Comparison of ENCODE assay signal across 13 cellular contexts in genomic region chr6:34072727-34073126, GRCh38.
DNase-seq lines count a peak whose midpoint lies in the region; ATAC-seq, FAIRE-seq and TF ChIP-seq lines count a peak whose summit lies in the region.
"Had no signal": no experiment of that assay in that cellular context is flagged by ENCODE, and none has a peak within 500 bp of the region (broad histone marks: within the 10 kb centered on the region; RNA-seq: fewer than 3 reads in every experiment).

No MANE protein-coding gene starts in this region.

- no peaks in the 10 kb centered on the region for H3K9me3 ChIP-seq in IMR-90 (ENCODE audit: control insufficient read depth, insufficient read depth, low read length)
- H3K9me3 ChIP-seq in trophoblast cell (ENCODE audit: insufficient read depth, low read depth, low read length): peaks cover 17% of the 10 kb centered on the region

- H3K4me1 ChIP-seq in IMR-90 (ENCODE audit: control insufficient read depth, insufficient read depth, low read length): no peaks in the 10 kb centered on the region
- peaks cover 0 to 2% of the 10 kb centered on the region in 2 experiments for H3K4me1 ChIP-seq in trophoblast cell (ENCODE audit: control insufficient read depth in 1 of 2, insufficient read depth in 2 of 2, low read length in 2 of 2)

- H3K4me2 ChIP-seq in IMR-90 (ENCODE audit: low read depth, low read length): no peak overlapping the region
- H3K4me2 ChIP-seq in trophoblast cell (ENCODE audit: low read length): no peak overlapping the region
- H3K4me2 ChIP-seq: BLaER1 treated with 17β-estradiol and CSF1 and Interleukin-3, amounts not matched to agents 10 nM and 100 nM had no signal

- H3K23ac ChIP-seq in IMR-90 (ENCODE audit: low read depth, low read length) (no peak overlapping the region), trophoblast cell (ENCODE audit: low read length) (peak overlapping the region; percentile 34)

- H3K14ac ChIP-seq in IMR-90 (replicated peaks; ENCODE audit: low read depth, low read length): no peak overlapping the region
- H3K14ac ChIP-seq in trophoblast cell (ENCODE audit: low read length): no peak overlapping the region

- H3K4me3 ChIP-seq in IMR-90 (ENCODE audit: insufficient read depth, low read depth, low read length): no peak overlapping the region
- no peak overlapping the region for H3K4me3 ChIP-seq in bronchial epithelial cell (ENCODE audit: low read depth, low read length)
- H3K4me3 ChIP-seq in trophoblast cell (ENCODE audit: low read depth, low read length): peak overlapping the region; percentile 59
- H3K4me3 ChIP-seq: BLaER1 treated with 17β-estradiol and CSF1 and Interleukin-3, amounts not matched to agents 10 nM and 100 nM had no signal

- H3K27me3 ChIP-seq in IMR-90 (ENCODE audit: control insufficient read depth, insufficient read depth, low read length) (peaks cover 28% of the 10 kb centered on the region; the same call in 1 of the 2 replicates), bronchial epithelial cell (ENCODE audit: control insufficient read depth, insufficient read depth, low read length) (no peaks in the 10 kb centered on the region), trophoblast cell (ENCODE audit: insufficient read depth, low read length) (no peaks in the 10 kb centered on the region)
- H3K27me3 ChIP-seq: BLaER1 treated with 17β-estradiol and CSF1 and Interleukin-3, amounts not matched to agents 10 nM and 100 nM had no signal

- H2AFZ ChIP-seq in IMR-90 (replicated peaks; ENCODE audit: low read length, poor library complexity) (no peak overlapping the region), trophoblast cell (ENCODE audit: insufficient read depth, low read length, poor library complexity) (no peak overlapping the region)

- TF ChIP-seq RAD21 in IMR-90 (IDR thresholded peaks at IDR 0.05; ENCODE audit: low read length): no peak

- in situ Hi-C loops in IMR-90 (cut with MboI; ENCODE audit: low sequenced_read_pairs): no loop called here

- no peak overlapping the region for H2BK20ac ChIP-seq in IMR-90 (ENCODE audit: low read depth, low read length)

- H3K36me3 ChIP-seq in IMR-90 (ENCODE audit: control insufficient read depth, insufficient read depth, low read length) (no peaks in the 10 kb centered on the region), bronchial epithelial cell (ENCODE audit: control insufficient read depth, insufficient read depth, low read length) (no peaks in the 10 kb centered on the region), trophoblast cell (ENCODE audit: control insufficient read depth in 1 of 2, insufficient read depth in 2 of 2, low read length in 2 of 2) (no peaks in the 10 kb centered on the region)
- H3K36me3 ChIP-seq: BLaER1 treated with 17β-estradiol and CSF1 and Interleukin-3, amounts not matched to agents 10 nM and 100 nM had no signal

- no peak overlapping the region for H4K12ac ChIP-seq in trophoblast cell (ENCODE audit: low read depth, low read length)

- FAIRE-seq in GM12891 (lab: Jason Lieb, UNC) (peak; percentile 98), bronchial epithelial cell (lab: Jason Lieb, UNC) (peak; percentile 100)
- FAIRE-seq: H54 had no signal

- H2BK12ac ChIP-seq in trophoblast cell (ENCODE audit: low read length): no peak overlapping the region

- peak overlapping the region; percentile 84 for H2BK5ac ChIP-seq in IMR-90 (ENCODE audit: low read depth, low read length, poor library complexity, severe bottlenecking)
- H2BK5ac ChIP-seq in trophoblast cell (ENCODE audit: low read depth, low read length, poor library complexity): no peak overlapping the region

- H2AK5ac ChIP-seq in IMR-90 (ENCODE audit: low read depth, low read length) (no peak overlapping the region), trophoblast cell (ENCODE audit: low read length) (no peak overlapping the region)

- no peaks in the 10 kb centered on the region for H3K79me1 ChIP-seq in IMR-90 (ENCODE audit: low read depth in 1 of 2, low read length in 2 of 2)
- no peaks in the 10 kb centered on the region for H3K79me1 ChIP-seq in trophoblast cell (ENCODE audit: low read length)

- dilution Hi-C loops in IMR-90 (cut with HindIII; ENCODE audit: low sequenced_read_pairs, unreplicated experiment): no loop called here

- H4K8ac ChIP-seq in IMR-90 (ENCODE audit: low read depth in 2 of 2, low read length in 2 of 2) (no peak overlapping the region), trophoblast cell (ENCODE audit: low read depth, low read length) (no peak overlapping the region)

- H3K9me1 ChIP-seq in IMR-90 (ENCODE audit: insufficient read depth, low read length): peaks cover 10% of the 10 kb centered on the region

- H3K18ac ChIP-seq in IMR-90 (ENCODE audit: low read depth, low read length): no peak overlapping the region
- H3K18ac ChIP-seq in trophoblast cell (ENCODE audit: low read length): no peak overlapping the region

- no peak overlapping the region for H2AK9ac ChIP-seq in IMR-90 (replicated peaks; ENCODE audit: low read depth, low read length, poor library complexity)

- H3K79me2 ChIP-seq in trophoblast cell (ENCODE audit: control insufficient read depth, insufficient read depth, low read length, poor library complexity): no peaks in the 10 kb centered on the region

- POLR2A ChIA-PET in IMR-90 (lab: Charles Lee; ENCODE audit: unreplicated experiment): no interaction called here

- no peaks in the 10 kb centered on the region for H4K20me1 ChIP-seq in IMR-90 (ENCODE audit: insufficient read depth, low read length)

- no peak overlapping the region for H4K5ac ChIP-seq in IMR-90 (ENCODE audit: low read depth, low read length)

- intact Hi-C loops in IMR-90 (cut with micrococcal nuclease): no loop called here

- H3K4ac ChIP-seq in IMR-90 (ENCODE audit: low read depth, low read length) (no peak overlapping the region), trophoblast cell (ENCODE audit: low read depth, low read length) (no peak overlapping the region)

- CTCF ChIA-PET in IMR-90 (lab: Yijun Ruan, JAX): no interaction called here

- H4K91ac ChIP-seq in IMR-90 (ENCODE audit: insufficient read depth, low read depth, low read length): no peak overlapping the region
- H4K91ac ChIP-seq in trophoblast cell (ENCODE audit: low read depth, low read length): no peak overlapping the region

- H3K9ac ChIP-seq in IMR-90 (ENCODE audit: low read depth, low read length) (no peak overlapping the region), trophoblast cell (ENCODE audit: low read length) (no peak overlapping the region)
- H3K9ac ChIP-seq: BLaER1 treated with 17β-estradiol and CSF1 and Interleukin-3, amounts not matched to agents 10 nM and 100 nM had no signal

- ATAC-seq in IMR-90 (ENCODE audit: low read depth): no peak
- no peak for ATAC-seq in GM21526 (IDR thresholded peaks at IDR 0.05; ENCODE audit: low FRiP score, unreplicated experiment)
- no peak for ATAC-seq in HG03139 (IDR thresholded peaks at IDR 0.05; ENCODE audit: unreplicated experiment)
- ATAC-seq: HCT116 had no signal

- no peak overlapping the region for H2BK120ac ChIP-seq in IMR-90 (ENCODE audit: low read depth, low read length)
- no peak overlapping the region for H2BK120ac ChIP-seq in trophoblast cell (ENCODE audit: insufficient read depth, low read length, poor library complexity)

- no TSS peak for BruUV-seq in IMR-90 (replicated peaks; lab: Mats Ljungman, UMichigan)

- no peak overlapping the region for H2BK15ac ChIP-seq in IMR-90 (ENCODE audit: low read depth, low read length)

- H3K27ac ChIP-seq in IMR-90 (ENCODE audit: insufficient read depth, low read length) (no peak overlapping the region), trophoblast cell (ENCODE audit: low read depth, low read length) (no peak overlapping the region)
- H3K27ac ChIP-seq: BLaER1 treated with 17β-estradiol and CSF1 and Interleukin-3, amounts not matched to agents 10 nM and 100 nM had no signal

- H3K56ac ChIP-seq in IMR-90 (ENCODE audit: extremely low read depth, insufficient read depth, low read length): no peak overlapping the region

- TF ChIP-seq POLR2A in GM12891 (IDR thresholded peaks at IDR 0.05; ENCODE audit: low read depth, low read length) (no peak), IMR-90 (IDR thresholded peaks at IDR 0.05; ENCODE audit: low read depth, low read length) (no peak)

- TF ChIP-seq CTCF in IMR-90 (conservative IDR thresholded peaks at IDR 0.05; ENCODE audit: low read depth, low read length) (no peak), bronchial epithelial cell (IDR thresholded peaks at IDR 0.05; ENCODE audit: insufficient read depth, low read length, severe bottlenecking) (no peak)

- DNase-seq in GM12891 (ENCODE audit: insufficient read length, low spot score): no peak
- no peak for DNase-seq in IMR-90
- DNase-seq in bronchial epithelial cell (ENCODE audit: low read depth): no peak
- no peak for DNase-seq in trophoblast cell
- no peak for DNase-seq in cerebellum (ENCODE audit: low spot score)
- DNase-seq: ACHN; CD4-positive, CD25-positive, alpha-beta regulatory T cell; DMS 273 treated with DMSO at 0.1 percent for 48 hours had no signal

TF ChIP-seq in GM12891, 5 proteins besides CTCF, POLR2A, EP300 and RAD21:
- TF ChIP-seq PAX5 (IDR thresholded peaks at IDR 0.05; ENCODE audit: insufficient read depth, low read length, severe bottlenecking): no peak
- TF ChIP-seq POU2F2 (IDR thresholded peaks at IDR 0.05; ENCODE audit: low read depth, low read length): no peak
- no peak for TF ChIP-seq POLR2AphosphoS5 (IDR thresholded peaks at IDR 0.05; ENCODE audit: low read depth, low read length)
- TF ChIP-seq SPI1 (IDR thresholded peaks at IDR 0.05; ENCODE audit: low read depth, low read length): no peak
- no peak for TF ChIP-seq TAF1 (IDR thresholded peaks at IDR 0.05; ENCODE audit: low read depth, low read length)

TF ChIP-seq in IMR-90, 13 proteins besides CTCF, POLR2A, EP300 and RAD21:
- no peak for TF ChIP-seq MAZ (IDR thresholded peaks at IDR 0.05; ENCODE audit: borderline replicate concordance, low read depth, low read length)
- TF ChIP-seq CHD1 (IDR thresholded peaks at IDR 0.05; ENCODE audit: low read depth, low read length): no peak
TF ChIP-seq in IMR-90: peak in this region for 0.
